ENCODE assay signal across 1 cellular context in the genomic region with DNA sequence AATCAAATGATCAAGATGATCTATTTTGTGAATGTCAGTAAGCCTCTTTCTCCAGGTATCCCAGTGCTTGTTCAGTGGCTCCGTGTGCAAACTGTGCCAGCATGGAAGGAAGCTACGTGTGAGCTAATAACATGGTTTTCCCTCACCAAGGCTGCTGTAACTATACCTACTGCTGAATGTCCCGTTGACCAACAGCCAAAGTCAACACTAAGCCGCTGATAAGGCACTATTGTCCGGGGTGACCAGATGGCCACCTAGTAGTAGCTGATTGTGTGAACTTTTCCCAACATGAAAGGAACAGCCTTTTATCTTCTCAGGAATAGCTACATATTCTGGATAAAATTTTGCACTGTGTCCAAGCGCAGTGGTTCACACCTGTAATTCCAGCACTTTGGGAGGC.
TF ChIP-seq lines count a peak whose summit lies in the region.

No MANE protein-coding gene starts in this region.

TF ChIP-seq in HepG2, 621 proteins besides CTCF, POLR2A, EP300 and RAD21 (continued from another document and continues in another):
- peak; percentile 81 for TF ChIP-seq FOXP4 (CRISPR knock-in tag; IDR thresholded peaks at IDR 0.05)
- no peak for TF ChIP-seq ZNF605 (CRISPR knock-in tag; IDR thresholded peaks at IDR 0.05)
- peak; percentile 48; the same call in 1 of the 2 replicates for TF ChIP-seq THAP11 (CRISPR knock-in tag; IDR thresholded peaks at IDR 0.05)
- peak; percentile 47; the same call in 1 of the 2 replicates for TF ChIP-seq ZNF792 (CRISPR knock-in tag; IDR thresholded peaks at IDR 0.05)
- TF ChIP-seq TBX3 (IDR thresholded peaks at IDR 0.05; ENCODE audit: borderline replicate concordance), result peak; percentile 87; the same call in 1 of the 2 replicates
- TF ChIP-seq ZMYM3 (CRISPR knock-in tag; IDR thresholded peaks at IDR 0.05), result peak; percentile 81
- TF ChIP-seq SOX13 (IDR thresholded peaks at IDR 0.05), result peak; percentile 97
- peak in 1 of 2 experiments; percentile 100; a peak in 2 of 4 replicates for TF ChIP-seq SOX13 (CRISPR knock-in tag; conservative IDR thresholded peaks at IDR 0.05 in 1 of 2, IDR thresholded peaks at IDR 0.05 in 1 of 2)
- peak; percentile 40; the same call in 1 of the 2 replicates for TF ChIP-seq NR2F2 (IDR thresholded peaks at IDR 0.05; ENCODE audit: borderline replicate concordance, low read depth)
- TF ChIP-seq, protein P1, sequence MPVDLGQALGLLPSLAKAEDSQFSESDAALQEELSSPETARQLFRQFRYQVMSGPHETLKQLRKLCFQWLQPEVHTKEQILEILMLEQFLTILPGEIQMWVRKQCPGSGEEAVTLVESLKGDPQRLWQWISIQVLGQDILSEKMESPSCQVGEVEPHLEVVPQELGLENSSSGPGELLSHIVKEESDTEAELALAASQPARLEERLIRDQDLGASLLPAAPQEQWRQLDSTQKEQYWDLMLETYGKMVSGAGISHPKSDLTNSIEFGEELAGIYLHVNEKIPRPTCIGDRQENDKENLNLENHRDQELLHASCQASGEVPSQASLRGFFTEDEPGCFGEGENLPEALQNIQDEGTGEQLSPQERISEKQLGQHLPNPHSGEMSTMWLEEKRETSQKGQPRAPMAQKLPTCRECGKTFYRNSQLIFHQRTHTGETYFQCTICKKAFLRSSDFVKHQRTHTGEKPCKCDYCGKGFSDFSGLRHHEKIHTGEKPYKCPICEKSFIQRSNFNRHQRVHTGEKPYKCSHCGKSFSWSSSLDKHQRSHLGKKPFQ (CRISPR knock-in tag; IDR thresholded peaks at IDR 0.05; ENCODE audit: insufficient replicate concordance), result peak; percentile 43
- TF ChIP-seq, protein P2, sequence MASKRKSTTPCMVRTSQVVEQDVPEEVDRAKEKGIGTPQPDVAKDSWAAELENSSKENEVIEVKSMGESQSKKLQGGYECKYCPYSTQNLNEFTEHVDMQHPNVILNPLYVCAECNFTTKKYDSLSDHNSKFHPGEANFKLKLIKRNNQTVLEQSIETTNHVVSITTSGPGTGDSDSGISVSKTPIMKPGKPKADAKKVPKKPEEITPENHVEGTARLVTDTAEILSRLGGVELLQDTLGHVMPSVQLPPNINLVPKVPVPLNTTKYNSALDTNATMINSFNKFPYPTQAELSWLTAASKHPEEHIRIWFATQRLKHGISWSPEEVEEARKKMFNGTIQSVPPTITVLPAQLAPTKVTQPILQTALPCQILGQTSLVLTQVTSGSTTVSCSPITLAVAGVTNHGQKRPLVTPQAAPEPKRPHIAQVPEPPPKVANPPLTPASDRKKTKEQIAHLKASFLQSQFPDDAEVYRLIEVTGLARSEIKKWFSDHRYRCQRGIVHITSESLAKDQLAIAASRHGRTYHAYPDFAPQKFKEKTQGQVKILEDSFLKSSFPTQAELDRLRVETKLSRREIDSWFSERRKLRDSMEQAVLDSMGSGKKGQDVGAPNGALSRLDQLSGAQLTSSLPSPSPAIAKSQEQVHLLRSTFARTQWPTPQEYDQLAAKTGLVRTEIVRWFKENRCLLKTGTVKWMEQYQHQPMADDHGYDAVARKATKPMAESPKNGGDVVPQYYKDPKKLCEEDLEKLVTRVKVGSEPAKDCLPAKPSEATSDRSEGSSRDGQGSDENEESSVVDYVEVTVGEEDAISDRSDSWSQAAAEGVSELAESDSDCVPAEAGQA (IDR thresholded peaks at IDR 0.05; ENCODE audit: low read depth), result 0 out of 2 replicates have a peak, but pooled peaks have one; percentile 37
- TF ChIP-seq, protein P2 (CRISPR knock-in tag; IDR thresholded peaks at IDR 0.05; ENCODE audit: borderline replicate concordance), result no peak
- TF ChIP-seq CEBPG (CRISPR knock-in tag; IDR thresholded peaks at IDR 0.05), result peak; percentile 69
- TF ChIP-seq, protein P3, sequence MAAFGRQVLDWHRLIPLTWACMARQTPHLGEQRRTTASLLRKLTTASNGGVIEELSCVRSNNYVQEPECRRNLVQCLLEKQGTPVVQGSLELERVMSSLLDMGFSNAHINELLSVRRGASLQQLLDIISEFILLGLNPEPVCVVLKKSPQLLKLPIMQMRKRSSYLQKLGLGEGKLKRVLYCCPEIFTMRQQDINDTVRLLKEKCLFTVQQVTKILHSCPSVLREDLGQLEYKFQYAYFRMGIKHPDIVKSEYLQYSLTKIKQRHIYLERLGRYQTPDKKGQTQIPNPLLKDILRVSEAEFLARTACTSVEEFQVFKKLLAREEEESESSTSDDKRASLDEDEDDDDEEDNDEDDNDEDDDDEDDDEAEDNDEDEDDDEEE (CRISPR knock-in tag; IDR thresholded peaks at IDR 0.05), result no peak
- no peak for TF ChIP-seq FOXM1 (CRISPR knock-in tag; IDR thresholded peaks at IDR 0.05)
- peak; percentile 59; the same call in 1 of the 2 replicates for TF ChIP-seq ETV5 (CRISPR knock-in tag; IDR thresholded peaks at IDR 0.05; ENCODE audit: borderline replicate concordance)
- TF ChIP-seq, protein P4, sequence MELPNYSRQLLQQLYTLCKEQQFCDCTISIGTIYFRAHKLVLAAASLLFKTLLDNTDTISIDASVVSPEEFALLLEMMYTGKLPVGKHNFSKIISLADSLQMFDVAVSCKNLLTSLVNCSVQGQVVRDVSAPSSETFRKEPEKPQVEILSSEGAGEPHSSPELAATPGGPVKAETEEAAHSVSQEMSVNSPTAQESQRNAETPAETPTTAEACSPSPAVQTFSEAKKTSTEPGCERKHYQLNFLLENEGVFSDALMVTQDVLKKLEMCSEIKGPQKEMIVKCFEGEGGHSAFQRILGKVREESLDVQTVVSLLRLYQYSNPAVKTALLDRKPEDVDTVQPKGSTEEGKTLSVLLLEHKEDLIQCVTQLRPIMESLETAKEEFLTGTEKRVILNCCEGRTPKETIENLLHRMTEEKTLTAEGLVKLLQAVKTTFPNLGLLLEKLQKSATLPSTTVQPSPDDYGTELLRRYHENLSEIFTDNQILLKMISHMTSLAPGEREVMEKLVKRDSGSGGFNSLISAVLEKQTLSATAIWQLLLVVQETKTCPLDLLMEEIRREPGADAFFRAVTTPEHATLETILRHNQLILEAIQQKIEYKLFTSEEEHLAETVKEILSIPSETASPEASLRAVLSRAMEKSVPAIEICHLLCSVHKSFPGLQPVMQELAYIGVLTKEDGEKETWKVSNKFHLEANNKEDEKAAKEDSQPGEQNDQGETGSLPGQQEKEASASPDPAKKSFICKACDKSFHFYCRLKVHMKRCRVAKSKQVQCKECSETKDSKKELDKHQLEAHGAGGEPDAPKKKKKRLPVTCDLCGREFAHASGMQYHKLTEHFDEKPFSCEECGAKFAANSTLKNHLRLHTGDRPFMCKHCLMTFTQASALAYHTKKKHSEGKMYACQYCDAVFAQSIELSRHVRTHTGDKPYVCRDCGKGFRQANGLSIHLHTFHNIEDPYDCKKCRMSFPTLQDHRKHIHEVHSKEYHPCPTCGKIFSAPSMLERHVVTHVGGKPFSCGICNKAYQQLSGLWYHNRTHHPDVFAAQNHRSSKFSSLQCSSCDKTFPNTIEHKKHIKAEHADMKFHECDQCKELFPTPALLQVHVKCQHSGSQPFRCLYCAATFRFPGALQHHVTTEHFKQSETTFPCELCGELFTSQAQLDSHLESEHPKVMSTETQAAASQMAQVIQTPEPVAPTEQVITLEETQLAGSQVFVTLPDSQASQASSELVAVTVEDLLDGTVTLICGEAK (IDR thresholded peaks at IDR 0.05), result no peak
- TF ChIP-seq, protein P4 (CRISPR knock-in tag; IDR thresholded peaks at IDR 0.05), result 0 out of 2 replicates have a peak, but pooled peaks have one; percentile 31
- TF ChIP-seq KDM4B (CRISPR knock-in tag; IDR thresholded peaks at IDR 0.05), result no peak
- TF ChIP-seq DPF2 (CRISPR knock-in tag; IDR thresholded peaks at IDR 0.05; ENCODE audit: borderline replicate concordance, low read depth), result 0 out of 2 replicates have a peak, but pooled peaks have one; percentile 26
- TF ChIP-seq ZNF550 (CRISPR knock-in tag; IDR thresholded peaks at IDR 0.05; ENCODE audit: borderline replicate concordance), result no peak
- peak; percentile 64; the same call in 1 of the 2 replicates for TF ChIP-seq ZNF264 (CRISPR knock-in tag; IDR thresholded peaks at IDR 0.05)
- 0 out of 2 replicates have a peak, but pooled peaks have one; percentile 31 for TF ChIP-seq NFKBIZ (CRISPR knock-in tag; IDR thresholded peaks at IDR 0.05)
- TF ChIP-seq LCORL (IDR thresholded peaks at IDR 0.05), result no peak
- TF ChIP-seq LCORL (CRISPR knock-in tag; IDR thresholded peaks at IDR 0.05), result peak; percentile 61; the same call in 1 of the 2 replicates
- TF ChIP-seq, protein P5, sequence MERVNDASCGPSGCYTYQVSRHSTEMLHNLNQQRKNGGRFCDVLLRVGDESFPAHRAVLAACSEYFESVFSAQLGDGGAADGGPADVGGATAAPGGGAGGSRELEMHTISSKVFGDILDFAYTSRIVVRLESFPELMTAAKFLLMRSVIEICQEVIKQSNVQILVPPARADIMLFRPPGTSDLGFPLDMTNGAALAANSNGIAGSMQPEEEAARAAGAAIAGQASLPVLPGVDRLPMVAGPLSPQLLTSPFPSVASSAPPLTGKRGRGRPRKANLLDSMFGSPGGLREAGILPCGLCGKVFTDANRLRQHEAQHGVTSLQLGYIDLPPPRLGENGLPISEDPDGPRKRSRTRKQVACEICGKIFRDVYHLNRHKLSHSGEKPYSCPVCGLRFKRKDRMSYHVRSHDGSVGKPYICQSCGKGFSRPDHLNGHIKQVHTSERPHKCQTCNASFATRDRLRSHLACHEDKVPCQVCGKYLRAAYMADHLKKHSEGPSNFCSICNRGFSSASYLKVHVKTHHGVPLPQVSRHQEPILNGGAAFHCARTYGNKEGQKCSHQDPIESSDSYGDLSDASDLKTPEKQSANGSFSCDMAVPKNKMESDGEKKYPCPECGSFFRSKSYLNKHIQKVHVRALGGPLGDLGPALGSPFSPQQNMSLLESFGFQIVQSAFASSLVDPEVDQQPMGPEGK (CRISPR knock-in tag; IDR thresholded peaks at IDR 0.05), result 0 out of 2 replicates have a peak, but pooled peaks have one; percentile 21
- peak; percentile 81; the same call in 1 of the 2 replicates for TF ChIP-seq HMG20A (CRISPR knock-in tag; IDR thresholded peaks at IDR 0.05; ENCODE audit: borderline replicate concordance)
- peak; percentile 76; the same call in 1 of the 2 replicates for TF ChIP-seq RXRA (CRISPR knock-in tag; IDR thresholded peaks at IDR 0.05)
- TF ChIP-seq ZMYM4 (CRISPR knock-in tag; IDR thresholded peaks at IDR 0.05), result peak; percentile 83
- TF ChIP-seq ZNF639 (CRISPR knock-in tag; conservative IDR thresholded peaks at IDR 0.05), result no peak
- peak; percentile 35; the same call in 1 of the 2 replicates for TF ChIP-seq SP5 (CRISPR knock-in tag; IDR thresholded peaks at IDR 0.05; ENCODE audit: borderline replicate concordance, low read depth)
